1 cellular context compared by ENCODE assay signal in the genomic region with DNA sequence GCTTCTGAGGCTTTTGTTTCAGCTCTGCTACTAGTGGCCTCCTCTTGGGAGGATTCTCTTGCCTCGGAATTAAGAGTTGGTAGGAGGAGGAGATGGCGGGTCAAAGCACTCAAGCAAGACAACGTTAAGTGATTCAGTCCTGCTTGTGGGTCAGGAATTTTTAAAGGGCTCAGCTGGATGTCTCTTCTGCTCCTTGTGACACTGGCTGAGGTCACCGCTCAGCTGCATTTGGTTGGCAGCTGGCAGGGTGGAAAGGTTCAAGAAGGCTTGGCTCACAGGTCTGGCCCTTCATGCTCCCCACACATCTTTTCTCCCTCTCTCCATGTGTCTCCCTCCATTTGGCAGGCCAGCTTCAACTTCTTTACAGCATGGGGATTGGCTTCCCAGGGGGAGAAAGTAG.
TF ChIP-seq lines count a peak whose summit lies in the region.

No MANE protein-coding gene starts in this region.

TF ChIP-seq in GM23338, 12 proteins besides CTCF, POLR2A, EP300 and RAD21 (continued from another document):
- TF ChIP-seq EZH2 (IDR thresholded peaks at IDR 0.05; ENCODE audit: low read depth, unreplicated experiment): no peak
- TF ChIP-seq POLR2AphosphoS5 (IDR thresholded peaks at IDR 0.05; ENCODE audit: low read depth): no peak
